2 cellular contexts compared by ENCODE assay signal in genomic region chr13:75569576-75569975, GRCh38.
TF ChIP-seq lines count a peak whose summit lies in the region.

No MANE protein-coding gene starts in this region.

TF ChIP-seq in GM23338, 12 proteins besides CTCF, POLR2A, EP300 and RAD21:
- no peak for TF ChIP-seq ZNF331 (CRISPR knock-in tag; IDR thresholded peaks at IDR 0.05; ENCODE audit: low read depth)
- TF ChIP-seq ETS1 (IDR thresholded peaks at IDR 0.05): no peak
- no peak for TF ChIP-seq CREB1 (CRISPR knock-in tag; IDR thresholded peaks at IDR 0.05; ENCODE audit: low read depth)
- TF ChIP-seq NANOG (IDR thresholded peaks at IDR 0.05; ENCODE audit: borderline replicate concordance): no peak
- no peak for TF ChIP-seq ZNF114 (CRISPR knock-in tag; IDR thresholded peaks at IDR 0.05)
- TF ChIP-seq POLR2AphosphoS5 (IDR thresholded peaks at IDR 0.05; ENCODE audit: low read depth): no peak
- no peak for TF ChIP-seq STAT1 (IDR thresholded peaks at IDR 0.05; ENCODE audit: unreplicated experiment)
- no peak for TF ChIP-seq REST (IDR thresholded peaks at IDR 0.05; ENCODE audit: unreplicated experiment)
TF ChIP-seq in GM23338: peak in this region for 0.

TF ChIP-seq in IMR-90, 13 proteins besides CTCF, POLR2A, EP300 and RAD21:
- no peak for TF ChIP-seq CEBPB (IDR thresholded peaks at IDR 0.05; ENCODE audit: low read depth, low read length)
- TF ChIP-seq BHLHE40 (IDR thresholded peaks at IDR 0.05; ENCODE audit: low read depth, low read length): no peak
